Comparison of ENCODE assay signal across 7 cellular contexts in the genomic region with DNA sequence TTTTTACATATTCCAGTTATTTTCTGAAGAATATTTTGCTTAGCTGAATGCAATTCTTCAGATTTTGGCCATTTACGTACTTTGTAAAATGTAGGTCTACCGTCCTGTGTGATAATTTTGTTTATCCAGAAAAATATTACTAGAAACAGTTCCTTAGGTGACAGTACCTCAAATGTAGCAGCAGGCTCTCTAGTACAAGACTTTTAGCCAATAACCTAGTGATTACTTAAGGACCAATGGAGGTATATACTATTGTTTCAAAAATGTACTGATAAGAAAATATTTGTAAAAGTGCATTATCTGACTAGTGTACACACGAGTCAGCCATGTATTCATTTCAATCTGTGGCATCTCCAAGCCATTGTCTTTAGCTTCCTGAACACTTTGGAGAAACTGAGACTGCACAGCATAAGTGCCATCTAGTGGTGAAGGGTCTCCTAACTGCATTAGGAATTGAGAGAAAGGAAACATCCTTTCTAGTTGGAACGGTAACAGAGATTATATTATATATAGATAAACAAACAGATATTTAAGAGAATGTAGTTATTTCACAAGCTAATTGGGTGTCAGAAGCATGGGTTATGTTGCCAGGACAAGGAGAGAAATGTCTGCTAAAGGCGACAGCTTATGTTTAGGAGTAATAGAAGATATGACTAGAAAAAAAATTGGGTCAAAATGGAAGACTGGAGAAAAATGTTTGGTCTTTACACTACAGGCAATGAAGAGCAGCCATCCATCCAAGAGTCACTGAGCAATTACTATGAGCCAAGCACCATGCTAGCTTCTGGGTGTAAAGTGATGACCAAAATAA. TPM values are rescaled to one million over a fixed set of nuclear protein-coding genes. Genes with fewer than 3 reads are reported as not detected.
DNase-seq lines count a peak whose midpoint lies in the region; ATAC-seq and TF ChIP-seq lines count a peak whose summit lies in the region.

No MANE protein-coding gene starts in this region.

- H3K27me3 ChIP-seq in IMR-90 (ENCODE audit: control insufficient read depth, insufficient read depth, low read length): no peaks in the 10 kb centered on the region

- no TSS peak for BruUV-seq in IMR-90 (replicated peaks; lab: Mats Ljungman, UMichigan)

- TF ChIP-seq CTCF in IMR-90 (conservative IDR thresholded peaks at IDR 0.05; ENCODE audit: low read depth, low read length) (peak; percentile 88), astrocyte of the cerebellum (IDR thresholded peaks at IDR 0.05; ENCODE audit: low read depth, low read length, missing control alignments) (peak; percentile 88)

- H3K4me1 ChIP-seq in IMR-90 (ENCODE audit: control insufficient read depth, insufficient read depth, low read length): peaks cover 5% of the 10 kb centered on the region

- H3K9ac ChIP-seq in IMR-90 (ENCODE audit: low read depth, low read length): peak overlapping the region; percentile 96

- peak overlapping the region; percentile 71 for H3K4me2 ChIP-seq in IMR-90 (ENCODE audit: low read depth, low read length)

- dilution Hi-C loops in IMR-90 (cut with HindIII; ENCODE audit: low sequenced_read_pairs, unreplicated experiment): no loop called here

- CTCF ChIA-PET in IMR-90 (lab: Yijun Ruan, JAX): interaction anchor here (0.6 to 1.8 kb wide), 9 partner anchors 100 to 410 kb away, joined by 3 to 8 read pairs (median 7); no protein-coding TSS in a partner anchor

- ATAC-seq in GM19468 (IDR thresholded peaks at IDR 0.05; ENCODE audit: extremely low read depth, unreplicated experiment) (peak; percentile 25), IMR-90 (ENCODE audit: low read depth) (peak; percentile 63)

- peak overlapping the region; percentile 95 for H3K14ac ChIP-seq in IMR-90 (replicated peaks; ENCODE audit: low read depth, low read length)

- H4K91ac ChIP-seq in IMR-90 (ENCODE audit: insufficient read depth, low read depth, low read length): peak overlapping the region; percentile 98

- peak overlapping the region; percentile 87 for H3K56ac ChIP-seq in IMR-90 (ENCODE audit: extremely low read depth, insufficient read depth, low read length)

- no peak overlapping the region for H2AK9ac ChIP-seq in IMR-90 (replicated peaks; ENCODE audit: low read depth, low read length, poor library complexity)

- H3K23ac ChIP-seq in IMR-90 (ENCODE audit: low read depth, low read length): peak overlapping the region; percentile 96

- no peaks in the 10 kb centered on the region for H3K9me3 ChIP-seq in IMR-90 (ENCODE audit: control insufficient read depth, insufficient read depth, low read length)

- peaks cover 2 to 10% of the 10 kb centered on the region in 2 experiments; a peak in 3 of 4 replicates for H3K79me1 ChIP-seq in IMR-90 (ENCODE audit: low read depth in 1 of 2, low read length in 2 of 2)

- H3K4me3 ChIP-seq in IMR-90 (ENCODE audit: insufficient read depth, low read depth, low read length): no peak overlapping the region; the same call in 1 of the 2 replicates
- H3K4me3 ChIP-seq in astrocyte of the cerebellum (ENCODE audit: low read depth, low read length): no peak overlapping the region

- H3K4ac ChIP-seq in IMR-90 (ENCODE audit: low read depth, low read length): peak overlapping the region; percentile 93

- H2BK20ac ChIP-seq in IMR-90 (ENCODE audit: low read depth, low read length): peak overlapping the region; percentile 99

- POLR2A ChIA-PET in IMR-90 (lab: Charles Lee; ENCODE audit: unreplicated experiment): interaction anchor here (0.6 to 1.5 kb wide), 5 partner anchors 11 to 345 kb away, joined by 3 to 9 read pairs (median 6); no protein-coding TSS in a partner anchor

- H3K27ac ChIP-seq in IMR-90 (ENCODE audit: insufficient read depth, low read length): peak overlapping the region; percentile 92

- peak overlapping the region; percentile 100 for H2BK5ac ChIP-seq in IMR-90 (ENCODE audit: low read depth, low read length, poor library complexity, severe bottlenecking)

- peak overlapping the region; percentile 91; the same call in 2 of the 3 replicates for H2BK15ac ChIP-seq in IMR-90 (ENCODE audit: low read depth, low read length)

- WGBS in IMR-90 (ENCODE audit: extremely low coverage in 2 of 2, insufficient read length in 1 of 2), 2 experiments: 0% methylated on average over 1 of the region's 5 CpGs; no CpG with 5 or more reads in 1 of the 2 experiments

- peak; percentile 67 for DNase-seq in G401 (ENCODE audit: low spot score)
- DNase-seq in IMR-90: peak; percentile 83
- peak; percentile 69 for DNase-seq in RPMI7951 (ENCODE audit: low read depth)
- DNase-seq in astrocyte of the cerebellum (ENCODE audit: low read depth): peak; percentile 55
- DNase-seq in hypothalamus (lab: John Stamatoyannopoulos, UW): peak in 26 of 51 donors; percentile 0 to 77 (median 22)
- peak; percentile 49 for DNase-seq in stimulated activated CD4-positive, alpha-beta T cell treated with anti-CD3 and anti-CD28 coated beads, Interleukin-2, amount 100 ng/mL, for 4 hours (ENCODE audit: low read depth)

- 0 out of 2 replicates have a peak, but pooled peaks cover 3% of the 10 kb centered on the region for H3K9me1 ChIP-seq in IMR-90 (ENCODE audit: insufficient read depth, low read length)

- intact Hi-C loops in IMR-90 (cut with micrococcal nuclease): loop anchor here (1.0 to 10.0 kb wide), 3 partner anchors 160 to 500 kb away; no protein-coding TSS in a partner anchor

- in situ Hi-C loops in G401 (cut with HindIII; ENCODE audit: low sequenced_read_pairs) (no loop called here), IMR-90 (cut with MboI; ENCODE audit: low sequenced_read_pairs) (loop anchor here (25.0 kb wide), 2 partner anchors 1308 to 1433 kb away; partner anchors contain the start of gene RHOBTB1), astrocyte of the cerebellum (cut with HindIII; ENCODE audit: low sequenced_read_pairs) (no loop called here)

- peak overlapping the region; percentile 70 to 93 for H4K8ac ChIP-seq in IMR-90 (ENCODE audit: low read depth in 2 of 2, low read length in 2 of 2)

- no peaks in the 10 kb centered on the region for H4K20me1 ChIP-seq in IMR-90 (ENCODE audit: insufficient read depth, low read length)

- peak overlapping the region; percentile 97 for H3K18ac ChIP-seq in IMR-90 (ENCODE audit: low read depth, low read length)

- TF ChIP-seq POLR2A in IMR-90 (IDR thresholded peaks at IDR 0.05; ENCODE audit: low read depth, low read length): no peak

- H2BK120ac ChIP-seq in IMR-90 (ENCODE audit: low read depth, low read length): peak overlapping the region; percentile 97

- H2AFZ ChIP-seq in IMR-90 (replicated peaks; ENCODE audit: low read length, poor library complexity): peak overlapping the region; percentile 62

- TF ChIP-seq RAD21 in IMR-90 (IDR thresholded peaks at IDR 0.05; ENCODE audit: low read length): peak; percentile 93

- peak overlapping the region; percentile 97 for H4K5ac ChIP-seq in IMR-90 (ENCODE audit: low read depth, low read length)

- peak overlapping the region; percentile 94 for H2AK5ac ChIP-seq in IMR-90 (ENCODE audit: low read depth, low read length)

- no peaks in the 10 kb centered on the region for H3K36me3 ChIP-seq in IMR-90 (ENCODE audit: control insufficient read depth, insufficient read depth, low read length)

TF ChIP-seq in IMR-90, 13 proteins besides CTCF, POLR2A, EP300 and RAD21:
- TF ChIP-seq SMC3 (IDR thresholded peaks at IDR 0.05; ENCODE audit: low read depth, low read length): peak; percentile 75
- no peak for TF ChIP-seq MAFK (IDR thresholded peaks at IDR 0.05; ENCODE audit: low read depth, low read length)

RNA-seq across cellular contexts. Expression of gene RTKN2, which starts 23.7 kb away (rescaled TPM):
- 3.1 and 4.5 TPM in 2 replicates for total RNA-seq in G401 (2014; rRNA removed; shearing (Covaris generic))
- total RNA-seq in IMR-90 (2012; rRNA removed): 0.90 and 2.2 TPM in 2 replicates
- polyA plus RNA-seq in IMR-90 (2012; rRNA removed): 0.63 and 0.75 TPM in 2 replicates
- polyA plus RNA-seq in IMR-90 (2012; cell fraction: cytosol; rRNA removed): 0.05 and 0.08 TPM in 2 replicates
- polyA plus RNA-seq in IMR-90 (2012; cell fraction: nucleus; rRNA removed; ENCODE audit: low replicate concordance): 0.04 and 0.72 TPM in 2 replicates
- 9.9 and 11.4 TPM in 2 replicates for total RNA-seq in RPMI7951 (2014; rRNA removed; shearing (Covaris generic))

Comparison
In these comparisons a context has a peak if more than half of its experiments do, and no peak if none do; other contexts are left out.
1. DNase-seq: peak in every context shown above with its lines; median percentile 83 in IMR-90; 69 in RPMI7951; 67 in G401; 55 in astrocyte of the cerebellum; 49 in stimulated activated CD4-positive, alpha-beta T cell treated with anti-CD3 and anti-CD28 coated beads, Interleukin-2, amount 100 ng/mL, for 4 hours; 22 in hypothalamus.